Comparison of ENCODE assay signal across 8 cellular contexts in the genomic region with DNA sequence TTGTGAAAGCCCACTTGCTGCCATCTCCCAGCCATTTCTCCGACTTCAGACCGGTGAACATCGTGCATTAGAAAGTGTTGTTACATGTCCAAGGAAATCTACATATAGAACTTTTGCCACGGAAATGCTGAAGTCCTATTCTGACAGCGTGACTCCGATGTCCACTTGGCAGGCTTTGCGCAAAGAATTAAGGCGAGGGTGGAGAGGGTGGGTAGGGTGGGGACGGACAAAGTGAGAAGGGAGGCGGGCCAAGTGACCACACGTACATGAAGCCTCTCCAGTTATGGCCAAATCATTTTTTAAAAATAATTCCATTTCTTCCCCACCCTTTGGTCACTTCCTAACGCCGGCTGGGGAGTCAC. TPM values are rescaled to one million over a fixed set of nuclear protein-coding genes. Genes with fewer than 3 reads are reported as not detected.
DNase-seq lines count a peak whose midpoint lies in the region; ATAC-seq, FAIRE-seq and TF ChIP-seq lines count a peak whose summit lies in the region.

No MANE protein-coding gene starts in this region.

- H3K4me1 ChIP-seq in kidney (ENCODE audit: control insufficient read depth in 1 of 2, insufficient read depth in 1 of 2, low read depth in 1 of 2, low read length in 2 of 2) (peaks cover 6 to 14% of the 10 kb centered on the region in 2 donors), thymus (ENCODE audit: control insufficient read depth, insufficient read depth, low read length) (peaks cover 4% of the 10 kb centered on the region)

- TF ChIP-seq CTCF in kidney (IDR thresholded peaks at IDR 0.05; ENCODE audit: borderline replicate concordance, extremely low read depth, insufficient read depth) = no peak

- peak overlapping the region; percentile 27 to 72 for H3K9ac ChIP-seq in kidney (ENCODE audit: low read length in 2 of 2)

- H3K4me3 Mint-ChIP-seq in T-helper 1 cell treated with Interleukin-12 subunit alpha and Interleukin-12 subunit beta and Interleukin-4 antibody, amounts not matched to agents 30 μg/mL and 1 μg/mL, for 36 hours = peak overlapping the region; percentile 68
- H3K4me3 Mint-ChIP-seq in activated T-helper 17 cell treated with anti-CD3 and anti-CD28 coated beads, Interleukin-2, amount 50 U/mL, for 72 hours = peak overlapping the region; percentile 81

- FAIRE-seq in kidney (lab: Jason Lieb, UNC) = no peak

- peak overlapping the region; percentile 27 for H3K27ac Mint-ChIP-seq in T-helper 1 cell treated with Interleukin-12 subunit alpha and Interleukin-12 subunit beta and Interleukin-4 antibody, amounts not matched to agents 30 μg/mL and 1 μg/mL, for 36 hours
- no peak overlapping the region for H3K27ac Mint-ChIP-seq in activated T-helper 17 cell treated with anti-CD3 and anti-CD28 coated beads, Interleukin-2, amount 50 U/mL, for 72 hours

- H3K4me1 Mint-ChIP-seq in T-helper 1 cell treated with Interleukin-12 subunit alpha and Interleukin-12 subunit beta and Interleukin-4 antibody, amounts not matched to agents 30 μg/mL and 1 μg/mL, for 36 hours (ENCODE audit: low read depth) = peaks cover 23% of the 10 kb centered on the region
- peaks cover 9% of the 10 kb centered on the region for H3K4me1 Mint-ChIP-seq in activated T-helper 17 cell treated with anti-CD3 and anti-CD28 coated beads, Interleukin-2, amount 50 U/mL, for 72 hours

- no peak for DNase-seq in T-helper 1 cell
- no peak for DNase-seq in kidney
- DNase-seq in amygdala (lab: John Stamatoyannopoulos, UW) = no peak
- DNase-seq in sciatic nerve (ENCODE audit: low spot score) = no peak
- DNase-seq in AG08395 (ENCODE audit: low spot score) = no peak

- whole genome bisulfite sequencing in thymus = under 1% methylated on average over 13 of the region's 13 CpGs

- H3K36me3 Mint-ChIP-seq in T-helper 1 cell treated with Interleukin-12 subunit alpha and Interleukin-12 subunit beta and Interleukin-4 antibody, amounts not matched to agents 30 μg/mL and 1 μg/mL, for 36 hours (ENCODE audit: low read depth) = no peaks in the 10 kb centered on the region
- H3K36me3 Mint-ChIP-seq in activated T-helper 17 cell treated with anti-CD3 and anti-CD28 coated beads, Interleukin-2, amount 50 U/mL, for 72 hours (ENCODE audit: low read depth) = no peaks in the 10 kb centered on the region

- no peak for ATAC-seq in activated T-helper 17 cell treated with anti-CD3 and anti-CD28 coated beads, Interleukin-2, amount 50 U/mL, for 72 hours (replicated peaks)
- no peak for ATAC-seq in sciatic nerve

- H3K9me3 ChIP-seq in kidney (ENCODE audit: control insufficient read depth in 1 of 2, low read length in 2 of 2) (no peaks in the 10 kb centered on the region), thymus (ENCODE audit: control insufficient read depth) (no peaks in the 10 kb centered on the region)

- intact Hi-C loops in kidney (cut with DNase I) = loop anchor here (10.0 kb wide), 1 partner anchor 51 kb away; no protein-coding TSS in a partner anchor
- intact Hi-C loops in sciatic nerve (cut with DNase I) = loop anchor here (5.0 to 10.0 kb wide), 4 partner anchors 141 to 771 kb away; a partner anchor contains a TSS

- peak overlapping the region; percentile 65 to 94 for H3K4me3 ChIP-seq in kidney (ENCODE audit: low read length in 2 of 2)
- H3K4me3 ChIP-seq in thymus (ENCODE audit: low read length) = peak overlapping the region; percentile 85

- peaks cover 7% of the 10 kb centered on the region for H3K27me3 ChIP-seq in thymus (ENCODE audit: control insufficient read depth, insufficient read depth)

- no peaks in the 10 kb centered on the region for H3K36me3 ChIP-seq in kidney (ENCODE audit: control insufficient read depth in 1 of 2, insufficient read depth in 2 of 2, low read length in 2 of 2)
- no peaks in the 10 kb centered on the region for H3K36me3 ChIP-seq in thymus (ENCODE audit: control insufficient read depth, insufficient read depth)

- H3K27ac ChIP-seq in kidney (ENCODE audit: low read depth in 2 of 2, low read length in 2 of 2) (peak overlapping the region; percentile 71 to 77), thymus (ENCODE audit: low read depth) (peak overlapping the region; percentile 54)

- no peaks in the 10 kb centered on the region for H3K9me3 Mint-ChIP-seq in T-helper 1 cell treated with Interleukin-12 subunit alpha and Interleukin-12 subunit beta and Interleukin-4 antibody, amounts not matched to agents 30 μg/mL and 1 μg/mL, for 36 hours
- H3K9me3 Mint-ChIP-seq in activated T-helper 17 cell treated with anti-CD3 and anti-CD28 coated beads, Interleukin-2, amount 50 U/mL, for 72 hours = no peaks in the 10 kb centered on the region

- peaks cover 35% of the 10 kb centered on the region for H3K27me3 Mint-ChIP-seq in T-helper 1 cell treated with Interleukin-12 subunit alpha and Interleukin-12 subunit beta and Interleukin-4 antibody, amounts not matched to agents 30 μg/mL and 1 μg/mL, for 36 hours (ENCODE audit: low read depth)
- H3K27me3 Mint-ChIP-seq in activated T-helper 17 cell treated with anti-CD3 and anti-CD28 coated beads, Interleukin-2, amount 50 U/mL, for 72 hours = peaks cover 9% of the 10 kb centered on the region

RNA-seq across cellular contexts. Expression of a gene that starts 0.5 kb away (rescaled TPM):
- total RNA-seq in activated T-helper 17 cell treated with anti-CD3 and anti-CD28 coated beads, Interleukin-2, amount 50 U/mL, for 72 hours = 10 to 100 TPM in 1 of 2 donors, 1 to 10 TPM in 1; 9.4 to 11.8 TPM
- 36.8 TPM for total RNA-seq in kidney
- 70.5 TPM for polyA plus RNA-seq in kidney (ENCODE audit: insufficient read depth, low read depth, low replicate concordance)
- polyA plus RNA-seq in thymus = 9.0 TPM
- total RNA-seq in sciatic nerve = 26.3 TPM
